2 cellular contexts compared by ENCODE assay signal in genomic region chr3:12286927-12287726, GRCh38.
TF ChIP-seq lines count a peak whose summit lies in the region.

No MANE protein-coding gene starts in this region.

TF ChIP-seq in HCT116, 20 proteins besides CTCF, POLR2A, EP300 and RAD21:
- TF ChIP-seq MAX (IDR thresholded peaks at IDR 0.05) (peak; percentile 21; the same call in 1 of the 2 replicates), EZH2phosphoT487 (IDR thresholded peaks at IDR 0.05; ENCODE audit: borderline replicate concordance) (no peak), EGR1 (IDR thresholded peaks at IDR 0.05; ENCODE audit: low read depth) (peak; percentile 53), ZNF274 (IDR thresholded peaks at IDR 0.05; ENCODE audit: low read depth, low read length) (no peak), POLR2AphosphoS5 (IDR thresholded peaks at IDR 0.05; ENCODE audit: low read depth, low read length) (peak; percentile 46), CBX3 (IDR thresholded peaks at IDR 0.05; ENCODE audit: low read depth) (0 out of 2 replicates have a peak, but pooled peaks have one; percentile 15)
- TF ChIP-seq, protein P1, sequence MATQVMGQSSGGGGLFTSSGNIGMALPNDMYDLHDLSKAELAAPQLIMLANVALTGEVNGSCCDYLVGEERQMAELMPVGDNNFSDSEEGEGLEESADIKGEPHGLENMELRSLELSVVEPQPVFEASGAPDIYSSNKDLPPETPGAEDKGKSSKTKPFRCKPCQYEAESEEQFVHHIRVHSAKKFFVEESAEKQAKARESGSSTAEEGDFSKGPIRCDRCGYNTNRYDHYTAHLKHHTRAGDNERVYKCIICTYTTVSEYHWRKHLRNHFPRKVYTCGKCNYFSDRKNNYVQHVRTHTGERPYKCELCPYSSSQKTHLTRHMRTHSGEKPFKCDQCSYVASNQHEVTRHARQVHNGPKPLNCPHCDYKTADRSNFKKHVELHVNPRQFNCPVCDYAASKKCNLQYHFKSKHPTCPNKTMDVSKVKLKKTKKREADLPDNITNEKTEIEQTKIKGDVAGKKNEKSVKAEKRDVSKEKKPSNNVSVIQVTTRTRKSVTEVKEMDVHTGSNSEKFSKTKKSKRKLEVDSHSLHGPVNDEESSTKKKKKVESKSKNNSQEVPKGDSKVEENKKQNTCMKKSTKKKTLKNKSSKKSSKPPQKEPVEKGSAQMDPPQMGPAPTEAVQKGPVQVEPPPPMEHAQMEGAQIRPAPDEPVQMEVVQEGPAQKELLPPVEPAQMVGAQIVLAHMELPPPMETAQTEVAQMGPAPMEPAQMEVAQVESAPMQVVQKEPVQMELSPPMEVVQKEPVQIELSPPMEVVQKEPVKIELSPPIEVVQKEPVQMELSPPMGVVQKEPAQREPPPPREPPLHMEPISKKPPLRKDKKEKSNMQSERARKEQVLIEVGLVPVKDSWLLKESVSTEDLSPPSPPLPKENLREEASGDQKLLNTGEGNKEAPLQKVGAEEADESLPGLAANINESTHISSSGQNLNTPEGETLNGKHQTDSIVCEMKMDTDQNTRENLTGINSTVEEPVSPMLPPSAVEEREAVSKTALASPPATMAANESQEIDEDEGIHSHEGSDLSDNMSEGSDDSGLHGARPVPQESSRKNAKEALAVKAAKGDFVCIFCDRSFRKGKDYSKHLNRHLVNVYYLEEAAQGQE (IDR thresholded peaks at IDR 0.05; ENCODE audit: low read depth) = no peak

TF ChIP-seq in GM12878, 131 proteins besides CTCF, POLR2A, EP300 and RAD21:
- TF ChIP-seq EZH2 (IDR thresholded peaks at IDR 0.05; ENCODE audit: borderline replicate concordance, control insufficient read depth, low read depth, low read length) (0 out of 2 replicates have a peak, but pooled peaks have one; percentile 50), CHD1 (IDR thresholded peaks at IDR 0.05; ENCODE audit: low read depth, low read length) (no peak)
TF ChIP-seq in GM12878: peak in this region for 1.
